In genomic region chr6:138988469-138988834, GRCh38 we compare ENCODE assay signal across 9 cellular contexts. TPM values are rescaled to one million over a fixed set of nuclear protein-coding genes. Genes with fewer than 3 reads are reported as not detected.
DNase-seq lines count a peak whose midpoint lies in the region; ATAC-seq, FAIRE-seq and TF ChIP-seq lines count a peak whose summit lies in the region.
"Had no signal": no experiment of that assay in that cellular context is flagged by ENCODE, and none has a peak within 500 bp of the region (broad histone marks: within the 10 kb centered on the region; RNA-seq: fewer than 3 reads in every experiment).

No MANE protein-coding gene starts in this region.

- no peaks in the 10 kb centered on the region for H3K9me3 Mint-ChIP-seq in activated naive CD4-positive, alpha-beta T cell treated with anti-CD3 and anti-CD28 coated beads for 36 hours
- H3K9me3 Mint-ChIP-seq in T-cell = no peaks in the 10 kb centered on the region

- CTCF ChIA-PET in activated naive CD4-positive, alpha-beta T cell treated with anti-CD3 and anti-CD28 coated beads for 36 hours (lab: Charles Lee) = interaction anchor here (0.6 to 5.7 kb wide), 2 partner anchors 76 to 173 kb away, joined by 3 to 40 read pairs; no protein-coding TSS in a partner anchor
- CTCF ChIA-PET in T-cell (lab: Charles Lee) = interaction anchor here (0.6 to 1.9 kb wide), 6 partner anchors 9 to 231 kb away, joined by 3 to 8 read pairs (median 4); no protein-coding TSS in a partner anchor

- H3K9me3 ChIP-seq in right atrium auricular region = no peaks in the 10 kb centered on the region

- peak; percentile 16 for DNase-seq in activated naive CD4-positive, alpha-beta T cell treated with anti-CD3 and anti-CD28 coated beads for 36 hours
- no peak for DNase-seq in activated naive CD4-positive, alpha-beta T cell (lab: John Stamatoyannopoulos, UW)
- DNase-seq in T-cell (peak in 4 of 34 experiments; percentile 10 to 51 (median 24)), right atrium auricular region (ENCODE audit: low spot score) (no peak), frontal cortex (ENCODE audit: low spot score in 2 of 2) (no peak), GDM1 (lab: John Stamatoyannopoulos, UW) (no peak)
- no peak for DNase-seq in stimulated activated naive CD8-positive, alpha-beta T cell treated with anti-CD3 and anti-CD28 coated beads, Interleukin-15, Interleukin-2, amounts not matched to agents 100 U/mL and 50 U/mL, for 24 hours

- POLR2A ChIA-PET in T-cell (lab: Charles Lee) = interaction anchor here in 1 of 2 donors (1.3 kb wide), 1 partner anchor 45 kb away, joined by 3 read pairs; no protein-coding TSS in a partner anchor

- H3K27ac Mint-ChIP-seq in activated naive CD4-positive, alpha-beta T cell treated with anti-CD3 and anti-CD28 coated beads for 36 hours = peak overlapping the region; percentile 89
- peak overlapping the region; percentile 86 to 93 for H3K27ac Mint-ChIP-seq in T-cell

- ATAC-seq in HG03095 (IDR thresholded peaks at IDR 0.05; ENCODE audit: unreplicated experiment) (peak; percentile 12), T-cell (replicated peaks in 1 of 4) (peak; percentile 10 to 29 (median 16))
- peak; percentile 7 for ATAC-seq in stimulated activated naive CD8-positive, alpha-beta T cell treated with anti-CD3 and anti-CD28 coated beads, Interleukin-15, Interleukin-2, amounts not matched to agents 100 U/mL and 50 U/mL, for 24 hours

- H3K27ac ChIP-seq in right atrium auricular region = peak overlapping the region; percentile 87 to 94

- H3K4me1 ChIP-seq in right atrium auricular region = peaks cover 0 to 34% of the 10 kb centered on the region in 2 donors

- no peaks in the 10 kb centered on the region for H3K27me3 Mint-ChIP-seq in activated naive CD4-positive, alpha-beta T cell treated with anti-CD3 and anti-CD28 coated beads for 36 hours (ENCODE audit: low read depth)
- H3K27me3 Mint-ChIP-seq in T-cell = no peaks in the 10 kb centered on the region

- H3K36me3 Mint-ChIP-seq in activated naive CD4-positive, alpha-beta T cell treated with anti-CD3 and anti-CD28 coated beads for 36 hours (ENCODE audit: low read depth) = no peaks in the 10 kb centered on the region
- no peaks in the 10 kb centered on the region for H3K36me3 Mint-ChIP-seq in T-cell

- no peaks in the 10 kb centered on the region for H3K27me3 ChIP-seq in right atrium auricular region

- H3K4me3 Mint-ChIP-seq in activated naive CD4-positive, alpha-beta T cell treated with anti-CD3 and anti-CD28 coated beads for 36 hours = peak overlapping the region; percentile 86
- H3K4me3 Mint-ChIP-seq in T-cell = peak overlapping the region in 2 of 3 donors; percentile 90 to 91

- no peak for FAIRE-seq in frontal cortex (lab: Jason Lieb, UNC)
- FAIRE-seq: islet of Langerhans had no signal

- peak overlapping the region; percentile 71 to 87 for H3K4me3 ChIP-seq in right atrium auricular region

- peak in 1 of 2 donors; percentile 45 for TF ChIP-seq CTCF in right atrium auricular region (IDR thresholded peaks at IDR 0.05)

- no peaks in the 10 kb centered on the region for H3K36me3 ChIP-seq in right atrium auricular region

- H3K4me1 Mint-ChIP-seq in activated naive CD4-positive, alpha-beta T cell treated with anti-CD3 and anti-CD28 coated beads for 36 hours (ENCODE audit: low read depth) = peaks cover 4% of the 10 kb centered on the region
- H3K4me1 Mint-ChIP-seq in T-cell = peaks cover 0 to 11% (median 9%) of the 10 kb centered on the region in 3 donors

- intact Hi-C loops in activated naive CD4-positive, alpha-beta T cell treated with anti-CD3 and anti-CD28 coated beads for 36 hours (cut with micrococcal nuclease) = loop anchor here (1.0 to 10.0 kb wide), 13 partner anchors 17 to 874 kb away; partner anchors contain the start of genes ABRACL, CCDC28A and TXLNB

RNA-seq across cellular contexts. Expression of gene REPS1, which starts 0.4 kb away (rescaled TPM):
- 10 to 100 TPM; 25.8 to 28.8 TPM for total RNA-seq in activated naive CD4-positive, alpha-beta T cell treated with anti-CD3 and anti-CD28 coated beads for 36 hours
- total RNA-seq in T-cell = 10 to 100 TPM; 43.6 to 71.3 (median 46.5) TPM
- 10 to 100 TPM; 29.7 to 35.2 TPM for total RNA-seq in right atrium auricular region
- total RNA-seq in frontal cortex = 133 TPM

RNA-seq across cellular contexts. Expression of gene ABRACL, which starts 40.1 kb away (rescaled TPM):
- 100 to 1,000 TPM; 185 to 190 TPM for total RNA-seq in activated naive CD4-positive, alpha-beta T cell treated with anti-CD3 and anti-CD28 coated beads for 36 hours
- total RNA-seq in T-cell (10 to 100 TPM; 44.2 to 76.3 (median 71.5) TPM), right atrium auricular region (10 to 100 TPM in 1 of 2 donors, 1 to 10 TPM in 1; 8.0 to 10.2 TPM), frontal cortex (55.4 TPM)
